ENCODE assay signal across 10 cellular contexts in genomic region chr2:128381001-128381938, GRCh38.
DNase-seq lines count a peak whose midpoint lies in the region; ATAC-seq and TF ChIP-seq lines count a peak whose summit lies in the region.
"Had no signal": no experiment of that assay in that cellular context is flagged by ENCODE, and none has a peak within 500 bp of the region (broad histone marks: within the 10 kb centered on the region; RNA-seq: fewer than 3 reads in every experiment).

No MANE protein-coding gene starts in this region.

- no peaks in the 10 kb centered on the region for H3K36me3 ChIP-seq in suprapubic skin

- H3K9me3 ChIP-seq in suprapubic skin, result no peaks in the 10 kb centered on the region

- H3K4me3 ChIP-seq in suprapubic skin, result no peak overlapping the region

- TF ChIP-seq CTCF in suprapubic skin (IDR thresholded peaks at IDR 0.05), result no peak

- H3K27me3 ChIP-seq in suprapubic skin, result no peaks in the 10 kb centered on the region

- ATAC-seq in HG03378 (IDR thresholded peaks at IDR 0.05; ENCODE audit: unreplicated experiment), result no peak
- ATAC-seq: activated T-helper 17 cell treated with anti-CD3 and anti-CD28 coated beads, Interleukin-2, amount 50 U/mL, for 72 hours had no signal

- H3K27ac ChIP-seq in suprapubic skin, result no peak overlapping the region

- DNase-seq in NCI-H446 treated with DMSO at 0.1 percent for 48 hours (lab: John Stamatoyannopoulos, UW) (peak; percentile 1), NCI-H446 (lab: John Stamatoyannopoulos, UW) (no peak), NCI-H345 treated with DMSO at 0.1 percent for 48 hours (lab: John Stamatoyannopoulos, UW; ENCODE audit: unreplicated experiment) (peak; percentile 95), hepatic stellate cell (ENCODE audit: low spot score) (peak; percentile 71), suprapubic skin (ENCODE audit: low spot score in 2 of 2) (peak; percentile 54 to 77), activated gamma-delta T cell treated with Interleukin-2 at 50 U/mL for 16 hours (no peak), amygdala (lab: John Stamatoyannopoulos, UW) (no peak)
- DNase-seq: EL had no signal

- TF ChIP-seq POLR2A in suprapubic skin (IDR thresholded peaks at IDR 0.05), result no peak

- no peak for TF ChIP-seq EP300 in suprapubic skin (IDR thresholded peaks at IDR 0.05)

- peaks cover 51% of the 10 kb centered on the region for H3K4me1 ChIP-seq in suprapubic skin

- WGBS in suprapubic skin, result 85% methylated on average over 18 of the region's 18 CpGs

Comparison
In these comparisons a context has a peak if more than half of its experiments do, and no peak if none do; other contexts are left out.
1. DNase-seq: peak in NCI-H446 treated with DMSO at 0.1 percent for 48 hours (single experiment), NCI-H345 treated with DMSO at 0.1 percent for 48 hours (single experiment), hepatic stellate cell (single experiment) and suprapubic skin (2 of 2); none in NCI-H446 (0 of 2), activated gamma-delta T cell treated with Interleukin-2 at 50 U/mL for 16 hours (single experiment) and amygdala (0 of 56).